Comparison of ENCODE assay signal across 1 cellular context in genomic region chr19:38735257-38735686, GRCh38.
TF ChIP-seq lines count a peak whose summit lies in the region.

No MANE protein-coding gene starts in this region.

TF ChIP-seq in K562, 482 proteins besides CTCF, POLR2A, EP300 and RAD21 (continued from another document):
- TF ChIP-seq, protein P1, sequence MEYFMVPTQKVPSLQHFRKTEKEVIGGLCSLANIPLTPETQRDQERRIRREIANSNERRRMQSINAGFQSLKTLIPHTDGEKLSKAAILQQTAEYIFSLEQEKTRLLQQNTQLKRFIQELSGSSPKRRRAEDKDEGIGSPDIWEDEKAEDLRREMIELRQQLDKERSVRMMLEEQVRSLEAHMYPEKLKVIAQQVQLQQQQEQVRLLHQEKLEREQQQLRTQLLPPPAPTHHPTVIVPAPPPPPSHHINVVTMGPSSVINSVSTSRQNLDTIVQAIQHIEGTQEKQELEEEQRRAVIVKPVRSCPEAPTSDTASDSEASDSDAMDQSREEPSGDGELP (CRISPR knock-in tag; IDR thresholded peaks at IDR 0.05; ENCODE audit: borderline replicate concordance), result peak; percentile 63; the same call in 1 of the 2 replicates
- 0 out of 2 replicates have a peak, but pooled peaks have one; percentile 2 for TF ChIP-seq POLR2G (IDR thresholded peaks at IDR 0.05; ENCODE audit: low read depth, low read length)
- TF ChIP-seq, protein P2, sequence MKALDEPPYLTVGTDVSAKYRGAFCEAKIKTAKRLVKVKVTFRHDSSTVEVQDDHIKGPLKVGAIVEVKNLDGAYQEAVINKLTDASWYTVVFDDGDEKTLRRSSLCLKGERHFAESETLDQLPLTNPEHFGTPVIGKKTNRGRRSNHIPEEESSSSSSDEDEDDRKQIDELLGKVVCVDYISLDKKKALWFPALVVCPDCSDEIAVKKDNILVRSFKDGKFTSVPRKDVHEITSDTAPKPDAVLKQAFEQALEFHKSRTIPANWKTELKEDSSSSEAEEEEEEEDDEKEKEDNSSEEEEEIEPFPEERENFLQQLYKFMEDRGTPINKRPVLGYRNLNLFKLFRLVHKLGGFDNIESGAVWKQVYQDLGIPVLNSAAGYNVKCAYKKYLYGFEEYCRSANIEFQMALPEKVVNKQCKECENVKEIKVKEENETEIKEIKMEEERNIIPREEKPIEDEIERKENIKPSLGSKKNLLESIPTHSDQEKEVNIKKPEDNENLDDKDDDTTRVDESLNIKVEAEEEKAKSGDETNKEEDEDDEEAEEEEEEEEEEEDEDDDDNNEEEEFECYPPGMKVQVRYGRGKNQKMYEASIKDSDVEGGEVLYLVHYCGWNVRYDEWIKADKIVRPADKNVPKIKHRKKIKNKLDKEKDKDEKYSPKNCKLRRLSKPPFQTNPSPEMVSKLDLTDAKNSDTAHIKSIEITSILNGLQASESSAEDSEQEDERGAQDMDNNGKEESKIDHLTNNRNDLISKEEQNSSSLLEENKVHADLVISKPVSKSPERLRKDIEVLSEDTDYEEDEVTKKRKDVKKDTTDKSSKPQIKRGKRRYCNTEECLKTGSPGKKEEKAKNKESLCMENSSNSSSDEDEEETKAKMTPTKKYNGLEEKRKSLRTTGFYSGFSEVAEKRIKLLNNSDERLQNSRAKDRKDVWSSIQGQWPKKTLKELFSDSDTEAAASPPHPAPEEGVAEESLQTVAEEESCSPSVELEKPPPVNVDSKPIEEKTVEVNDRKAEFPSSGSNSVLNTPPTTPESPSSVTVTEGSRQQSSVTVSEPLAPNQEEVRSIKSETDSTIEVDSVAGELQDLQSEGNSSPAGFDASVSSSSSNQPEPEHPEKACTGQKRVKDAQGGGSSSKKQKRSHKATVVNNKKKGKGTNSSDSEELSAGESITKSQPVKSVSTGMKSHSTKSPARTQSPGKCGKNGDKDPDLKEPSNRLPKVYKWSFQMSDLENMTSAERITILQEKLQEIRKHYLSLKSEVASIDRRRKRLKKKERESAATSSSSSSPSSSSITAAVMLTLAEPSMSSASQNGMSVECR (CRISPR knock-in tag; IDR thresholded peaks at IDR 0.05), result peak; percentile 44; the same call in 1 of the 2 replicates
- TF ChIP-seq SPI1 (IDR thresholded peaks at IDR 0.05; ENCODE audit: borderline replicate concordance, low read depth, low read length), result no peak
- no peak for TF ChIP-seq ZNF282 (CRISPR knock-in tag; IDR thresholded peaks at IDR 0.05)
- peak; percentile 31 for TF ChIP-seq HMGN3 (IDR thresholded peaks at IDR 0.05; ENCODE audit: borderline replicate concordance, extremely low read depth, insufficient read length, low read depth, low read length)
- TF ChIP-seq ZNF408 (CRISPR knock-in tag; IDR thresholded peaks at IDR 0.05; ENCODE audit: low read depth), result no peak
- TF ChIP-seq YY1 (IDR thresholded peaks at IDR 0.05; ENCODE audit: borderline replicate concordance in 1 of 3, control insufficient read depth in 1 of 3, extremely low read depth in 1 of 3, insufficient read depth in 3 of 3, insufficient read length in 1 of 3, insufficient replicate concordance in 2 of 3, low read depth in 1 of 3, low read length in 2 of 3), result no peak
- TF ChIP-seq KLF6 (CRISPR knock-in tag; IDR thresholded peaks at IDR 0.05; ENCODE audit: borderline replicate concordance), result no peak
- TF ChIP-seq JUND (IDR thresholded peaks at IDR 0.05; ENCODE audit: borderline replicate concordance, low read depth, low read length), result no peak
- no peak for TF ChIP-seq JUND (tag; IDR thresholded peaks at IDR 0.05; ENCODE audit: borderline replicate concordance, low read depth, low read length)
- TF ChIP-seq EGR1 (conservative IDR thresholded peaks at IDR 0.05), result no peak
- no peak for TF ChIP-seq ZBTB12 (CRISPR knock-in tag; IDR thresholded peaks at IDR 0.05)
- peak; percentile 8; the same call in 1 of the 2 replicates for TF ChIP-seq SP1 (CRISPR knock-in tag; IDR thresholded peaks at IDR 0.05)
- TF ChIP-seq, protein P3, sequence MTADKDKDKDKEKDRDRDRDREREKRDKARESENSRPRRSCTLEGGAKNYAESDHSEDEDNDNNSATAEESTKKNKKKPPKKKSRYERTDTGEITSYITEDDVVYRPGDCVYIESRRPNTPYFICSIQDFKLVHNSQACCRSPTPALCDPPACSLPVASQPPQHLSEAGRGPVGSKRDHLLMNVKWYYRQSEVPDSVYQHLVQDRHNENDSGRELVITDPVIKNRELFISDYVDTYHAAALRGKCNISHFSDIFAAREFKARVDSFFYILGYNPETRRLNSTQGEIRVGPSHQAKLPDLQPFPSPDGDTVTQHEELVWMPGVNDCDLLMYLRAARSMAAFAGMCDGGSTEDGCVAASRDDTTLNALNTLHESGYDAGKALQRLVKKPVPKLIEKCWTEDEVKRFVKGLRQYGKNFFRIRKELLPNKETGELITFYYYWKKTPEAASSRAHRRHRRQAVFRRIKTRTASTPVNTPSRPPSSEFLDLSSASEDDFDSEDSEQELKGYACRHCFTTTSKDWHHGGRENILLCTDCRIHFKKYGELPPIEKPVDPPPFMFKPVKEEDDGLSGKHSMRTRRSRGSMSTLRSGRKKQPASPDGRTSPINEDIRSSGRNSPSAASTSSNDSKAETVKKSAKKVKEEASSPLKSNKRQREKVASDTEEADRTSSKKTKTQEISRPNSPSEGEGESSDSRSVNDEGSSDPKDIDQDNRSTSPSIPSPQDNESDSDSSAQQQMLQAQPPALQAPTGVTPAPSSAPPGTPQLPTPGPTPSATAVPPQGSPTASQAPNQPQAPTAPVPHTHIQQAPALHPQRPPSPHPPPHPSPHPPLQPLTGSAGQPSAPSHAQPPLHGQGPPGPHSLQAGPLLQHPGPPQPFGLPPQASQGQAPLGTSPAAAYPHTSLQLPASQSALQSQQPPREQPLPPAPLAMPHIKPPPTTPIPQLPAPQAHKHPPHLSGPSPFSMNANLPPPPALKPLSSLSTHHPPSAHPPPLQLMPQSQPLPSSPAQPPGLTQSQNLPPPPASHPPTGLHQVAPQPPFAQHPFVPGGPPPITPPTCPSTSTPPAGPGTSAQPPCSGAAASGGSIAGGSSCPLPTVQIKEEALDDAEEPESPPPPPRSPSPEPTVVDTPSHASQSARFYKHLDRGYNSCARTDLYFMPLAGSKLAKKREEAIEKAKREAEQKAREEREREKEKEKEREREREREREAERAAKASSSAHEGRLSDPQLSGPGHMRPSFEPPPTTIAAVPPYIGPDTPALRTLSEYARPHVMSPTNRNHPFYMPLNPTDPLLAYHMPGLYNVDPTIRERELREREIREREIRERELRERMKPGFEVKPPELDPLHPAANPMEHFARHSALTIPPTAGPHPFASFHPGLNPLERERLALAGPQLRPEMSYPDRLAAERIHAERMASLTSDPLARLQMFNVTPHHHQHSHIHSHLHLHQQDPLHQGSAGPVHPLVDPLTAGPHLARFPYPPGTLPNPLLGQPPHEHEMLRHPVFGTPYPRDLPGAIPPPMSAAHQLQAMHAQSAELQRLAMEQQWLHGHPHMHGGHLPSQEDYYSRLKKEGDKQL (CRISPR knock-in tag; IDR thresholded peaks at IDR 0.05; ENCODE audit: borderline replicate concordance), result no peak
- TF ChIP-seq PHF21A (IDR thresholded peaks at IDR 0.05; ENCODE audit: borderline replicate concordance, low read depth), result no peak
- no peak for TF ChIP-seq AFF1 (IDR thresholded peaks at IDR 0.05; ENCODE audit: low read depth in 1 of 2, partially characterized antibody in 2 of 2)
- 0 out of 2 replicates have a peak, but pooled peaks have one; percentile 22 for TF ChIP-seq SIN3B (IDR thresholded peaks at IDR 0.05; ENCODE audit: low read depth)
- no peak for TF ChIP-seq NR0B1 (IDR thresholded peaks at IDR 0.05; ENCODE audit: partially characterized antibody)
- no peak for TF ChIP-seq OTX1 (CRISPR knock-in tag; IDR thresholded peaks at IDR 0.05)
